18 cellular contexts compared by ENCODE assay signal in genomic region chr9:125825762-125826161, GRCh38.
"Had no signal": no experiment of that assay in that cellular context is flagged by ENCODE, and none has a peak within 500 bp of the region (broad histone marks: within the 10 kb centered on the region; RNA-seq: fewer than 3 reads in every experiment).

No MANE protein-coding gene starts in this region.

- H3K27me3 ChIP-seq: colonic mucosa, gastroesophageal sphincter, left lung, tibial artery, uterus had no signal

- H3K4me3 Mint-ChIP-seq: activated CD4-positive, alpha-beta T cell treated with anti-CD3 and anti-CD28 coated beads, Interleukin-2, amount 10 ng/mL, durations not matched to agents 7 days and 5 days; activated T-helper 17 cell treated with anti-CD3 and anti-CD28 coated beads, Interleukin-2, amount 50 U/mL, for 72 hours; stimulated activated memory B cell treated with anti-CD40 and anti-IgM and Interleukin-4, amounts not matched to agents 10 μg/mL and 1 μg/mL and 100 μg/mL, for 72 hours; T-helper 1 cell treated with Interleukin-12 subunit alpha and Interleukin-12 subunit beta and Interleukin-4 antibody, amounts not matched to agents 30 μg/mL and 1 μg/mL, for 36 hours had no signal

- H3K9me3 ChIP-seq: colonic mucosa, gastroesophageal sphincter, left lung, tibial artery, uterus had no signal

- H3K9me3 Mint-ChIP-seq: activated CD4-positive, alpha-beta T cell treated with anti-CD3 and anti-CD28 coated beads, Interleukin-2, amount 10 ng/mL, durations not matched to agents 7 days and 5 days; activated naive CD4-positive, alpha-beta T cell treated with anti-CD3 and anti-CD28 coated beads, Interleukin-2, amount 50 U/mL, for 72 hours; activated T-helper 17 cell treated with anti-CD3 and anti-CD28 coated beads, Interleukin-2, amount 50 U/mL, for 72 hours; stimulated activated memory B cell treated with anti-CD40 and anti-IgM and Interleukin-4, amounts not matched to agents 10 μg/mL and 1 μg/mL and 100 μg/mL, for 72 hours; T-helper 1 cell treated with Interleukin-12 subunit alpha and Interleukin-12 subunit beta and Interleukin-4 antibody, amounts not matched to agents 30 μg/mL and 1 μg/mL, for 36 hours had no signal

- H3K27me3 Mint-ChIP-seq: activated CD4-positive, alpha-beta T cell treated with anti-CD3 and anti-CD28 coated beads, Interleukin-2, amount 10 ng/mL, durations not matched to agents 7 days and 5 days; activated T-helper 17 cell treated with anti-CD3 and anti-CD28 coated beads, Interleukin-2, amount 50 U/mL, for 72 hours; stimulated activated memory B cell treated with anti-CD40 and anti-IgM and Interleukin-4, amounts not matched to agents 10 μg/mL and 1 μg/mL and 100 μg/mL, for 72 hours had no signal

- H3K36me3 Mint-ChIP-seq: activated naive CD4-positive, alpha-beta T cell treated with anti-CD3 and anti-CD28 coated beads, Interleukin-2, amount 50 U/mL, for 72 hours had no signal

- H3K36me3 ChIP-seq: colonic mucosa, gastroesophageal sphincter, left lung, tibial artery, uterus had no signal

- H3K4me1 ChIP-seq: colonic mucosa, uterus had no signal

- H3K27ac ChIP-seq: colonic mucosa, epithelial cell of prostate, gastroesophageal sphincter, left lung, tibial artery, uterus had no signal

- H3K27ac Mint-ChIP-seq: activated naive CD4-positive, alpha-beta T cell treated with anti-CD3 and anti-CD28 coated beads, Interleukin-2, amount 50 U/mL, for 72 hours; activated T-helper 17 cell treated with anti-CD3 and anti-CD28 coated beads, Interleukin-2, amount 50 U/mL, for 72 hours; stimulated activated memory B cell treated with anti-CD40 and anti-IgM and Interleukin-4, amounts not matched to agents 10 μg/mL and 1 μg/mL and 100 μg/mL, for 72 hours; T-helper 1 cell treated with Interleukin-12 subunit alpha and Interleukin-12 subunit beta and Interleukin-4 antibody, amounts not matched to agents 30 μg/mL and 1 μg/mL, for 36 hours had no signal

- DNase-seq: activated CD4-positive, alpha-beta T cell treated with anti-CD3 and anti-CD28 coated beads, Interleukin-2, amount 10 ng/mL, durations not matched to agents 7 days and 5 days; activated CD4-positive, CD25-positive, alpha-beta regulatory T cell; activated T-cell treated with anti-CD3 and anti-CD28 coated beads for 4 hours; aorta; colonic mucosa; islet precursor cell; left lung; mesenchymal stem cell; posterior cingulate gyrus; right cardiac atrium; tibial artery; uterus had no signal

- ATAC-seq: activated naive CD4-positive, alpha-beta T cell treated with anti-CD3 and anti-CD28 coated beads, Interleukin-2, amount 50 U/mL, for 72 hours; activated T-helper 17 cell treated with anti-CD3 and anti-CD28 coated beads, Interleukin-2, amount 50 U/mL, for 72 hours; gastroesophageal sphincter; left lung; right cardiac atrium; stimulated activated memory B cell treated with anti-CD40 and anti-IgM and Interleukin-4, amounts not matched to agents 10 μg/mL and 1 μg/mL and 100 μg/mL, for 72 hours had no signal

- H3K4me3 ChIP-seq: colonic mucosa, gastroesophageal sphincter, left lung, tibial artery, uterus had no signal
